14 cellular contexts compared by ENCODE assay signal in genomic region chr3:191005790-191006189, GRCh38.
A peak's percentile ranks its signal among the peaks of the same experiment; 100 is the strongest.
DNase-seq lines count a peak whose midpoint lies in the region; ATAC-seq and TF ChIP-seq lines count a peak whose summit lies in the region.
"Had no signal": no experiment of that assay in that cellular context is flagged by ENCODE, and none has a peak within 500 bp of the region (broad histone marks: within the 10 kb centered on the region; RNA-seq: fewer than 3 reads in every experiment).

No MANE protein-coding gene starts in this region.

- H2BK12ac ChIP-seq in neuronal stem cell (ENCODE audit: low read length) = no peak overlapping the region

- H2AFZ ChIP-seq in neuronal stem cell (ENCODE audit: low read length) = peak overlapping the region; percentile 51

- no peak overlapping the region for H3K23ac ChIP-seq in neuronal stem cell (ENCODE audit: low read depth, low read length, poor library complexity)

- no peak overlapping the region for H3K4me3 ChIP-seq in astrocyte of the spinal cord (ENCODE audit: low read depth, low read length)
- H3K4me3 ChIP-seq in neuronal stem cell (ENCODE audit: low read length in 2 of 2) = no peak overlapping the region
- H3K4me3 ChIP-seq in left lung = no peak overlapping the region
- H3K4me3 ChIP-seq: SJCRH30, testis had no signal

- peaks cover 0 to 3% (median 0%) of the 10 kb centered on the region in 3 experiments for H3K27me3 ChIP-seq in neuronal stem cell (ENCODE audit: control insufficient read depth in 3 of 3, insufficient read depth in 3 of 3, low read depth in 1 of 3, low read length in 3 of 3)
- H3K27me3 ChIP-seq in left lung = no peaks in the 10 kb centered on the region
- H3K27me3 ChIP-seq: SJCRH30, testis had no signal

- no peak overlapping the region for H2BK5ac ChIP-seq in neuronal stem cell (ENCODE audit: low read length)

- no peak overlapping the region for H3K14ac ChIP-seq in neuronal stem cell (ENCODE audit: low read length)

- H4K8ac ChIP-seq in neuronal stem cell (ENCODE audit: low read depth, low read length) = no peak overlapping the region

- no CpG with 5 or more reads among the region's 3 CpGs for WGBS in neuronal stem cell (ENCODE audit: extremely low coverage in 2 of 2, insufficient read length in 2 of 2, insufficient replicate concordance in 1 of 2), 2 donors

- peak; percentile 81 for ATAC-seq in GM19351 (IDR thresholded peaks at IDR 0.05; ENCODE audit: unreplicated experiment)
- peak; percentile 64 for ATAC-seq in HG02884 (IDR thresholded peaks at IDR 0.05; ENCODE audit: unreplicated experiment)
- no peak for ATAC-seq in HG03460 (IDR thresholded peaks at IDR 0.05; ENCODE audit: unreplicated experiment)
- ATAC-seq in left lung = no peak
- ATAC-seq in HG03520 (IDR thresholded peaks at IDR 0.05; ENCODE audit: unreplicated experiment) = no peak

- H2AK5ac ChIP-seq in neuronal stem cell (ENCODE audit: low read depth, low read length) = no peak overlapping the region

- no peak overlapping the region for H3K18ac ChIP-seq in neuronal stem cell (ENCODE audit: low read length)

- intact Hi-C loops in left lung (cut with DNase I) = no loop called here

- no peak overlapping the region for H3K9ac ChIP-seq in neuronal stem cell (ENCODE audit: low read depth, low read length, poor library complexity)

- H3K36me3 ChIP-seq in neuronal stem cell (replicated peaks in 1 of 2; ENCODE audit: control insufficient read depth in 2 of 2, insufficient read depth in 2 of 2, low read length in 2 of 2) (no peaks in the 10 kb centered on the region), left lung (no peaks in the 10 kb centered on the region)
- H3K36me3 ChIP-seq: SJCRH30 had no signal

- peak overlapping the region; percentile 37 for H3K4me2 ChIP-seq in neuronal stem cell (ENCODE audit: insufficient read depth, low read length, poor library complexity, severe bottlenecking)

- TF ChIP-seq CTCF in astrocyte of the spinal cord (IDR thresholded peaks at IDR 0.05; ENCODE audit: low read depth, low read length) = no peak
- TF ChIP-seq CTCF in left lung (IDR thresholded peaks at IDR 0.05) = no peak

- no peak overlapping the region for H3K4ac ChIP-seq in neuronal stem cell (ENCODE audit: low read length)

- H2BK15ac ChIP-seq in neuronal stem cell (ENCODE audit: low read length) = no peak overlapping the region

- H3K4me1 ChIP-seq in neuronal stem cell (ENCODE audit: control insufficient read depth in 2 of 2, insufficient read depth in 1 of 2, low read depth in 1 of 2, low read length in 2 of 2) (peaks cover 0 to 6% of the 10 kb centered on the region in 2 donors), left lung (no peaks in the 10 kb centered on the region)
- H3K4me1 ChIP-seq: SJCRH30, testis had no signal

- in situ Hi-C loops in astrocyte of the spinal cord (cut with HindIII; ENCODE audit: low sequenced_read_pairs) = no loop called here

- H3K27ac ChIP-seq in neuronal stem cell (replicated peaks; ENCODE audit: low read length) (no peak overlapping the region), left lung (no peak overlapping the region)
- H3K27ac ChIP-seq: SJCRH30, testis had no signal

- H4K91ac ChIP-seq in neuronal stem cell (ENCODE audit: low read depth, low read length, poor library complexity) = no peak overlapping the region

- no peaks in the 10 kb centered on the region for H3K79me1 ChIP-seq in neuronal stem cell (ENCODE audit: low read depth, low read length)

- DNase-seq in astrocyte of the spinal cord (ENCODE audit: low read depth, low spot score) = peak; percentile 35
- DNase-seq in neuronal stem cell (ENCODE audit: low spot score) = peak; percentile 36
- DNase-seq in left lung = no peak
- DNase-seq: activated CD8-positive, alpha-beta memory T cell treated with anti-CD3 and anti-CD28 coated beads, Interleukin-2, amount 50 U/mL, for 4 hours; activated naive CD8-positive, alpha-beta T cell treated with anti-CD3 and anti-CD28 coated beads for 36 hours; kidney glomerular epithelial cell; NCI-H748 treated with DMSO at 0.1 percent for 48 hours; SJCRH30; small intestine; testis had no signal

- H3K9me3 ChIP-seq in neuronal stem cell (replicated peaks in 1 of 2; ENCODE audit: control insufficient read depth in 2 of 2, insufficient read depth in 1 of 2, low read depth in 1 of 2, low read length in 2 of 2) = no peaks in the 10 kb centered on the region
- H3K9me3 ChIP-seq in left lung = peaks cover 0 to 4% of the 10 kb centered on the region in 2 donors
- H3K9me3 ChIP-seq: SJCRH30, testis had no signal

- no peak overlapping the region for H2BK120ac ChIP-seq in neuronal stem cell (ENCODE audit: low read depth, low read length)

Comparison
In these comparisons a context has a peak if more than half of its experiments do, and no peak if none do; other contexts are left out.
1. ATAC-seq: peak in GM19351 (single experiment) and HG02884 (single experiment); none in HG03460 (single experiment), left lung (single experiment) and HG03520 (single experiment).
2. DNase-seq: peak in astrocyte of the spinal cord (single experiment) and neuronal stem cell (single experiment); none in left lung (0 of 2).